ENCODE assay signal across 1 cellular context in genomic region chr22:45785458-45785857, GRCh38.
TF ChIP-seq lines count a peak whose summit lies in the region.

No MANE protein-coding gene starts in this region.

TF ChIP-seq in GM23338, 12 proteins besides CTCF, POLR2A, EP300 and RAD21 (continued from another document):
- TF ChIP-seq, protein P1, sequence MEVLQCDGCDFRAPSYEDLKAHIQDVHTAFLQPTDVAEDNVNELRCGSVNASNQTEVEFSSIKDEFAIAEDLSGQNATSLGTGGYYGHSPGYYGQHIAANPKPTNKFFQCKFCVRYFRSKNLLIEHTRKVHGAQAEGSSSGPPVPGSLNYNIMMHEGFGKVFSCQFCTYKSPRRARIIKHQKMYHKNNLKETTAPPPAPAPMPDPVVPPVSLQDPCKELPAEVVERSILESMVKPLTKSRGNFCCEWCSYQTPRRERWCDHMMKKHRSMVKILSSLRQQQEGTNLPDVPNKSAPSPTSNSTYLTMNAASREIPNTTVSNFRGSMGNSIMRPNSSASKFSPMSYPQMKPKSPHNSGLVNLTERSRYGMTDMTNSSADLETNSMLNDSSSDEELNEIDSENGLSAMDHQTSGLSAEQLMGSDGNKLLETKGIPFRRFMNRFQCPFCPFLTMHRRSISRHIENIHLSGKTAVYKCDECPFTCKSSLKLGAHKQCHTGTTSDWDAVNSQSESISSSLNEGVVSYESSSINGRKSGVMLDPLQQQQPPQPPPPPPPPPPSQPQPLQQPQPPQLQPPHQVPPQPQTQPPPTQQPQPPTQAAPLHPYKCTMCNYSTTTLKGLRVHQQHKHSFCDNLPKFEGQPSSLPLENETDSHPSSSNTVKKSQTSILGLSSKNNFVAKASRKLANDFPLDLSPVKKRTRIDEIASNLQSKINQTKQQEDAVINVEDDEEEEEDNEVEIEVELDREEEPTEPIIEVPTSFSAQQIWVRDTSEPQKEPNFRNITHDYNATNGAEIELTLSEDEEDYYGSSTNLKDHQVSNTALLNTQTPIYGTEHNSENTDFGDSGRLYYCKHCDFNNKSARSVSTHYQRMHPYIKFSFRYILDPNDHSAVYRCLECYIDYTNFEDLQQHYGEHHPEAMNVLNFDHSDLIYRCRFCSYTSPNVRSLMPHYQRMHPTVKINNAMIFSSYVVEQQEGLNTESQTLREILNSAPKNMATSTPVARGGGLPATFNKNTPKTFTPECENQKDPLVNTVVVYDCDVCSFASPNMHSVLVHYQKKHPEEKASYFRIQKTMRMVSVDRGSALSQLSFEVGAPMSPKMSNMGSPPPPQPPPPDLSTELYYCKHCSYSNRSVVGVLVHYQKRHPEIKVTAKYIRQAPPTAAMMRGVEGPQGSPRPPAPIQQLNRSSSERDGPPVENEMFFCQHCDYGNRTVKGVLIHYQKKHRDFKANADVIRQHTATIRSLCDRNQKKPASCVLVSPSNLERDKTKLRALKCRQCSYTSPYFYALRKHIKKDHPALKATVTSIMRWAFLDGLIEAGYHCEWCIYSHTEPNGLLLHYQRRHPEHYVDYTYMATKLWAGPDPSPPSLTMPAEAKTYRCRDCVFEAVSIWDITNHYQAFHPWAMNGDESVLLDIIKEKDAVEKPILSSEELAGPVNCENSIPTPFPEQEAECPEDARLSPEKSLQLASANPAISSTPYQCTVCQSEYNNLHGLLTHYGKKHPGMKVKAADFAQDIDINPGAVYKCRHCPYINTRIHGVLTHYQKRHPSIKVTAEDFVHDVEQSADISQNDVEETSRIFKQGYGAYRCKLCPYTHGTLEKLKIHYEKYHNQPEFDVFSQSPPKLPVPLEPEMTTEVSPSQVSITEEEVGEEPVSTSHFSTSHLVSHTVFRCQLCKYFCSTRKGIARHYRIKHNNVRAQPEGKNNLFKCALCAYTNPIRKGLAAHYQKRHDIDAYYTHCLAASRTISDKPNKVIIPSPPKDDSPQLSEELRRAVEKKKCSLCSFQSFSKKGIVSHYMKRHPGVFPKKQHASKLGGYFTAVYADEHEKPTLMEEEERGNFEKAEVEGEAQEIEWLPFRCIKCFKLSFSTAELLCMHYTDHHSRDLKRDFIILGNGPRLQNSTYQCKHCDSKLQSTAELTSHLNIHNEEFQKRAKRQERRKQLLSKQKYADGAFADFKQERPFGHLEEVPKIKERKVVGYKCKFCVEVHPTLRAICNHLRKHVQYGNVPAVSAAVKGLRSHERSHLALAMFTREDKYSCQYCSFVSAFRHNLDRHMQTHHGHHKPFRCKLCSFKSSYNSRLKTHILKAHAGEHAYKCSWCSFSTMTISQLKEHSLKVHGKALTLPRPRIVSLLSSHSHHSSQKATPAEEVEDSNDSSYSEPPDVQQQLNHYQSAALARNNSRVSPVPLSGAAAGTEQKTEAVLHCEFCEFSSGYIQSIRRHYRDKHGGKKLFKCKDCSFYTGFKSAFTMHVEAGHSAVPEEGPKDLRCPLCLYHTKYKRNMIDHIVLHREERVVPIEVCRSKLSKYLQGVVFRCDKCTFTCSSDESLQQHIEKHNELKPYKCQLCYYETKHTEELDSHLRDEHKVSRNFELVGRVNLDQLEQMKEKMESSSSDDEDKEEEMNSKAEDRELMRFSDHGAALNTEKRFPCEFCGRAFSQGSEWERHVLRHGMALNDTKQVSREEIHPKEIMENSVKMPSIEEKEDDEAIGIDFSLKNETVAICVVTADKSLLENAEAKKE (CRISPR knock-in tag; IDR thresholded peaks at IDR 0.05) = no peak
- TF ChIP-seq ZNF114 (CRISPR knock-in tag; IDR thresholded peaks at IDR 0.05) (no peak), STAT1 (IDR thresholded peaks at IDR 0.05; ENCODE audit: unreplicated experiment) (no peak), ZNF331 (CRISPR knock-in tag; IDR thresholded peaks at IDR 0.05; ENCODE audit: low read depth) (no peak), JUNB (IDR thresholded peaks at IDR 0.05; ENCODE audit: unreplicated experiment) (no peak)
TF ChIP-seq in GM23338: peak in this region for 0.
